1 cellular context compared by ENCODE assay signal in the genomic region with DNA sequence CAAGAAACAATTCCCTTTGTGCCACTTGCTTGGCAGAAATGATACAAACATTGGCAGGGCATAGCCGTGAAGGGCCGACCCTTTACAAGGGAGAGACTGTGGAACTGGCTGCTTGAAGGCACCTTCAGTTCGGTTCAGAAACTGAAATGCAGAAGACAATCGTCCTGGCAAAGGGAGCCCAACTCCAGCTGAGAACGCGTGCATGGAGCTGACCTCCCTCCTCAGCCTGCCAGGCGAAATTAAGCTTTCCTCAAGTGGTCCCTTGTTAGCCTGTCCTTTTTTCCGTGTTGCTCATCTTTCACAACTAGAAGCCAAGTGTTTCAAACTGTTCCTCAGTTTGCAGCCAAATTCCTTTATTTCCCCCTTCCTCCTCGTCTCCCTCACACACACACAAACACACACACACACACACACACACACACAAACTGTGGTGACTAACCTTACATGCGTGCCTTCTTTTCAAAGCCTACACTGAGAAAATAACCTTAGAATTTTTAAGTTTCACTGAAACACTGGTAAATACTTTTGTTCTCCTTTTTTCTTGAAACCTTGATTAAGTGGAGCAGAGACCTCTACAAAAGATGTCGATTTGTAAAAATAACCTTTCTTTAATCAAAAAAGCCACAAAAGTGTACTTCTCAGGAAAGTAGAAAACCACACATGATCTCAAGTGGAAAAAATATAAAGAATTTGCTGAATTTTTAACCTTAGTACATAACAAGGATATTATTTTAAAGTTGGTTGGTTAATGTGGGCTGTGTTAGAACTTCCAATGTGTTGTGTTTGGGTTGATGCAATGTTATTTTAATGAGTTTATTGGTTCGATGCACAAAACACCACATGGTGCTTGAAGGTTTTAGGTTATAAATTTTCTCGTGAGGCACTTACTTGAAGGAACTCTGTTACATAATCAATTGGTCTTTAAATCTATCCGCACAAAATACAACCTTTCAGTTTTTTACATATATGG.
TF ChIP-seq lines count a peak whose summit lies in the region.

No MANE protein-coding gene starts in this region.

TF ChIP-seq in SK-N-SH, 30 proteins besides CTCF, POLR2A, EP300 and RAD21 (continued from another document):
- TF ChIP-seq IRF3 (IDR thresholded peaks at IDR 0.05; ENCODE audit: low read depth, low read length) (no peak), SMC3 (IDR thresholded peaks at IDR 0.05; ENCODE audit: low read depth, low read length) (no peak), CHD2 (IDR thresholded peaks at IDR 0.05; ENCODE audit: low read length, partially characterized antibody) (no peak), NRF1 (IDR thresholded peaks at IDR 0.05; ENCODE audit: low read depth, low read length) (no peak), ZBTB33 (IDR thresholded peaks at IDR 0.05; ENCODE audit: borderline replicate concordance, low read depth) (no peak), SIN3A (IDR thresholded peaks at IDR 0.05; ENCODE audit: borderline replicate concordance, low read depth, low read length) (no peak), TCF12 (IDR thresholded peaks at IDR 0.05) (no peak), FOSL2 (IDR thresholded peaks at IDR 0.05; ENCODE audit: borderline replicate concordance, low read depth) (no peak), FOXJ3 (CRISPR knock-in tag; IDR thresholded peaks at IDR 0.05) (no peak), MAX (IDR thresholded peaks at IDR 0.05; ENCODE audit: low read depth) (no peak), FOXM1 (IDR thresholded peaks at IDR 0.05; ENCODE audit: low read depth) (no peak), JUND (IDR thresholded peaks at IDR 0.05) (no peak), GATA2 (CRISPR knock-in tag; IDR thresholded peaks at IDR 0.05) (no peak), GABPA (IDR thresholded peaks at IDR 0.05; ENCODE audit: low read depth) (no peak)
- TF ChIP-seq, protein P1, sequence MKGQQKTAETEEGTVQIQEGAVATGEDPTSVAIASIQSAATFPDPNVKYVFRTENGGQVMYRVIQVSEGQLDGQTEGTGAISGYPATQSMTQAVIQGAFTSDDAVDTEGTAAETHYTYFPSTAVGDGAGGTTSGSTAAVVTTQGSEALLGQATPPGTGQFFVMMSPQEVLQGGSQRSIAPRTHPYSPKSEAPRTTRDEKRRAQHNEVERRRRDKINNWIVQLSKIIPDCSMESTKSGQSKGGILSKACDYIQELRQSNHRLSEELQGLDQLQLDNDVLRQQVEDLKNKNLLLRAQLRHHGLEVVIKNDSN (IDR thresholded peaks at IDR 0.05; ENCODE audit: borderline replicate concordance, low read depth) = no peak
